In genomic region chr1:110616587-110616986, GRCh38 we compare ENCODE assay signal across 10 cellular contexts. TPM values are rescaled to one million over a fixed set of nuclear protein-coding genes. Genes with fewer than 3 reads are reported as not detected.
DNase-seq lines count a peak whose midpoint lies in the region; FAIRE-seq lines count a peak whose summit lies in the region.
"Had no signal": no experiment of that assay in that cellular context is flagged by ENCODE, and none has a peak within 500 bp of the region (broad histone marks: within the 10 kb centered on the region; RNA-seq: fewer than 3 reads in every experiment).

No MANE protein-coding gene starts in this region.

- FAIRE-seq in HTR-8/SVneo (lab: Jason Lieb, UNC) = no peak

- peak; percentile 75 for DNase-seq in DMS153 (lab: John Stamatoyannopoulos, UW)
- peak; percentile 57 for DNase-seq in HT1080 (ENCODE audit: low read depth)
- peak; percentile 21 for DNase-seq in NOMO-1 treated with dmso at 0.1 percent for 144 hours (lab: John Stamatoyannopoulos, UW; ENCODE audit: unreplicated experiment)
- peak; percentile 31 for DNase-seq in iris pigment epithelial cell (ENCODE audit: low read depth)
- DNase-seq in stimulated activated CD4-positive, alpha-beta T cell treated with anti-CD3 and anti-CD28 coated beads, Interleukin-4, amount 100 ng/mL, for 4 hours = no peak
- DNase-seq in HTR-8/SVneo (ENCODE audit: insufficient read length, low spot score) = no peak
- no peak for DNase-seq in activated T-cell treated with anti-CD3 and anti-CD28 coated beads, Interleukin-2, amount 50 U/mL, for 1 hour
- DNase-seq: esophagus squamous epithelium had no signal

RNA-seq across cellular contexts. Expression of gene KCNA2, which starts 10.4 kb away (rescaled TPM):
- not detected in 2 replicates for total RNA-seq in HT1080 (2014; rRNA removed; shearing (Covaris generic))
- polyA plus RNA-seq in HT1080 (2015; cell fraction: cytosol; rRNA removed) = not detected in 2 replicates
- polyA plus RNA-seq in HT1080 (2015; cell fraction: nucleus; rRNA removed) = not detected in 2 replicates
- total RNA-seq: HT-29, pulmonary artery endothelial cell had no signal

RNA-seq across cellular contexts. Expression of gene KCNA3, which starts 58.2 kb away (rescaled TPM):
- not detected in 2 replicates for total RNA-seq in HT1080 (2014; rRNA removed; shearing (Covaris generic))
- not detected in 2 replicates for polyA plus RNA-seq in HT1080 (2015; cell fraction: cytosol; rRNA removed)
- polyA plus RNA-seq in HT1080 (2015; cell fraction: nucleus; rRNA removed) = not detected in 2 replicates
- total RNA-seq: HT-29, pulmonary artery endothelial cell had no signal

Comparison
In these comparisons a context has a peak if more than half of its experiments do, and no peak if none do; other contexts are left out.
1. DNase-seq: peak in DMS153 (single experiment), HT1080 (single experiment), NOMO-1 treated with dmso at 0.1 percent for 144 hours (single experiment) and iris pigment epithelial cell (single experiment); none in stimulated activated CD4-positive, alpha-beta T cell treated with anti-CD3 and anti-CD28 coated beads, Interleukin-4, amount 100 ng/mL, for 4 hours (0 of 2), HTR-8/SVneo (single experiment) and activated T-cell treated with anti-CD3 and anti-CD28 coated beads, Interleukin-2, amount 50 U/mL, for 1 hour (single experiment).